8 cellular contexts compared by ENCODE assay signal in the genomic region with DNA sequence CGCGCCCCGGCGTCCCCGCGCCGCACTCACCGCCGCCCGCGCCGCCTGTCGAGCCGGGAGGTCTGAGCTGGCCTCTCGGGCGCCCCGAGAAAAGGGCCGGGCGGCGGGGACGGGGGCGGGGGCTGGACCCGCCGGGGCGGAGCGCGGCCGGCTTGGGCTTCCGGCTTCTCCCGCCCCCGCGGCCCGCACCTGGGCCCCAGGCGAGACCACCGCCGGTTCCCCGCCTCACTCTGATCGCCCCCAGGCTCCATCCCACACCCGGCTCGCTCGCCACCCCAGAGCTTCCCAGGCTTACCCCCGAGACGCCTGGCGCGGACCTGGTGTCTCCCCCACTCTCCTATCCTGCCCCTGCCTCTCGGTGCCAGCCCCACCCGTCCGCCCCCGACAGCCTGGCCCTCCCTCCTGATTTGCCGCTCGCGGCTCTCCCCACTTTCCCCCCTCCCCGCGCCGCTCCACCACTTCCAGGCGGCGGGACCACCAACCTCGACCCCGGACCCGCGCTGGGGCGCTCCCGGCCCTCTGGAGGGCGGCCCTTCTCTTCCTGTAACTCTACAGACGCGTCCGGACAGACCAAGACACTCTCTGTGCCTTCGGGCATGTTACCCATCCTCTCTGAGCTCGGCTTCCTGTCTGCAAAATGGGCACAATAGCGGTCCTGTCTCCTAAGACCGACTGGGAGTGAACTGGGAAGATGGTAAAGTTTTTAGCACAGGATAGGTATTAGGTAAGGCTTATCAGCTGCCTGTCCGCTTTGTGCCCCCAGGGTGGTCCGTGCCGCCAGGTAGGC. TPM values are rescaled to one million over a fixed set of nuclear protein-coding genes. Genes with fewer than 3 reads are reported as not detected.
DNase-seq lines count a peak whose midpoint lies in the region; ATAC-seq and TF ChIP-seq lines count a peak whose summit lies in the region.

A gene (minus strand): TSS at position 64 of the 787 bp plus-strand sequence. CDS start 30,189 bp downstream, outside the sequence.

- no peaks in the 10 kb centered on the region for H3K27me3 ChIP-seq in right atrium auricular region

- H3K9me3 ChIP-seq in right atrium auricular region: peaks cover 0 to 6% of the 10 kb centered on the region in 2 donors

- DNase-seq in AG09319 (ENCODE audit: extremely low read depth, low read depth) (peak; percentile 24), SW480 (ENCODE audit: low spot score) (peak; percentile 34), amygdala (lab: John Stamatoyannopoulos, UW) (peak in 37 of 56 donors; percentile 19 to 75 (median 46)), right atrium auricular region (ENCODE audit: low spot score) (peak; percentile 69), retina (peak; percentile 76)

- peak within 1 kb of the TSS; percentile 93 to 95 for H3K27ac ChIP-seq in right atrium auricular region

- H3K36me3 ChIP-seq in right atrium auricular region: no peaks in the 10 kb centered on the region

- peak within 1 kb of the TSS; percentile 57 to 84 for H3K4me3 ChIP-seq in right atrium auricular region

- ATAC-seq in GM18907 (IDR thresholded peaks at IDR 0.05; ENCODE audit: unreplicated experiment) (peak; percentile 53), HG03280 (IDR thresholded peaks at IDR 0.05; ENCODE audit: unreplicated experiment) (peak; percentile 48), HG03108 (IDR thresholded peaks at IDR 0.05; ENCODE audit: unreplicated experiment) (no peak)

- peaks cover 0 to 32% of the 10 kb centered on the region in 2 donors for H3K4me1 ChIP-seq in right atrium auricular region

- TF ChIP-seq CTCF in AG09319 (IDR thresholded peaks at IDR 0.05; ENCODE audit: low read depth, low read length) (peak; percentile 10), right atrium auricular region (IDR thresholded peaks at IDR 0.05) (peak in 1 of 2 donors; percentile 24)

RNA-seq across cellular contexts. Expression of the gene that starts here (rescaled TPM):
- 10 to 100 TPM; 48.1 to 50.7 TPM for total RNA-seq in right atrium auricular region

Comparison
In these comparisons a context has a peak if more than half of its experiments do, and no peak if none do; other contexts are left out.
1. DNase-seq: peak in every context shown above with its lines; median percentile 76 in retina; 69 in right atrium auricular region; 46 in amygdala; 34 in SW480; 24 in AG09319.